1 cellular context compared by ENCODE assay signal in genomic region chr22:23142546-23143105, GRCh38.
TF ChIP-seq lines count a peak whose summit lies in the region.

No MANE protein-coding gene starts in this region.

TF ChIP-seq in liver, 16 proteins besides CTCF, POLR2A, EP300 and RAD21 (continued from another document):
- no peak for TF ChIP-seq REST (IDR thresholded peaks at IDR 0.05)
- no peak for TF ChIP-seq HNF4G (IDR thresholded peaks at IDR 0.05)
- no peak for TF ChIP-seq ATF3 (IDR thresholded peaks at IDR 0.05)
- TF ChIP-seq NR2F2 (IDR thresholded peaks at IDR 0.05): no peak
